In the genomic region with DNA sequence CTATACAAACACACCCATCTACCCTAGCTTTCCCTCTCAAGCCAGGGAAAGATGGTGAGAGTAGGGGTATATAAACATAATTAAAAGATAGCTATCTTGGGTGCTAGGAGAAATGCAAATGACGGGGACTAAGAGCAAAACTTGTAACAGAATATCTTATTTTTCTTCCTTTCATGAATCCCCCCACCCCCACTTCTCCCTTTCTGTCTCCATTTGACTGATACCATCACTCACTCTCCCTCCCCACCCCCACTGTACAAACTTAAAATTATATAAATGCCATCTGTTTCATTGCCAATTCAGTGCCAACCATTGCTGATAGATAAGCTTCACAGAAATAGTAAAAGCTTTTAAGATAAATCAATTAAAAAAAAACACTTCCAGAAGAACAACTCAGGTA, we compare ENCODE assay signal across 20 cellular contexts.
"Had no signal": no experiment of that assay in that cellular context is flagged by ENCODE, and none has a peak within 500 bp of the region (broad histone marks: within the 10 kb centered on the region; RNA-seq: fewer than 3 reads in every experiment).

No MANE protein-coding gene starts in this region.

- DNase-seq: activated CD4-positive, alpha-beta memory T cell treated with anti-CD3 and anti-CD28 coated beads for 36 hours; activated CD4-positive, alpha-beta T cell treated with anti-CD3 and anti-CD28 coated beads for 1 hour; activated CD4-positive, alpha-beta T cell treated with anti-CD3 and anti-CD28 coated beads, Interleukin-2, amount 10 ng/mL, durations not matched to agents 24 days and 14 days; activated CD8-positive, alpha-beta memory T cell treated with anti-CD3 and anti-CD28 coated beads for 24 hours; activated gamma-delta T cell; activated naive CD4-positive, alpha-beta T cell treated with anti-CD3 and anti-CD28 coated beads, Interleukin-2, amount 10 ng/mL, durations not matched to agents 7 days and 5 days; activated naive CD8-positive, alpha-beta T cell treated with anti-CD3 and anti-CD28 coated beads for 36 hours; activated T-cell treated with anti-CD3 and anti-CD28 coated beads for 4 hours; activated T-cell treated with anti-CD3 and anti-CD28 coated beads, Interleukin-2, amount 50 U/mL, for 48 hours; cerebellar nuclear complex; Kasumi-1; KBM-7; NCI-H1048; NCI-H187 treated with DMSO at 0.1 percent for 48 hours; NCI-H2081 treated with DMSO at 0.1 percent for 48 hours; NCI-H82; OCI-M1; RPMI8226; T-helper 17 cell; T-helper 9 cell had no signal
